In the genomic region with DNA sequence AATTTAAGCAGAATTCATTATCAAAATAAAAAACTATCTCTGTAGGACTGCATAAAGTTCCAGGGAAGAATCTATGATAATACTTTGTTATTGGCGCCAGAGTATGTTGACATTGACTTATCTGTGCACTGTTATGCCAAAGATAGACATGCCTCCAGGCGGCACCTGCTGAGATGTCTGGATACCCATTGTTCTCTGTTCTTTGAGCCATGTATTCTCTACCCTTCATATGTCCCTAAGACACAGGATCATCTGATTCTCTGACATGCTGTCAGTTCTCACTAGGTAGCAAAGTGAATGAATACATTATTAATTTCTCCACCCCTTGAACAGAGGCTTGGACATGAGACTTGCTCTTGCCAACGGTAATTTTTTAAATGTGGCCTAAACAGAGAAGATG, we compare ENCODE assay signal across 26 cellular contexts.
"Had no signal": no experiment of that assay in that cellular context is flagged by ENCODE, and none has a peak within 500 bp of the region (broad histone marks: within the 10 kb centered on the region; RNA-seq: fewer than 3 reads in every experiment).

No MANE protein-coding gene starts in this region.

- H3K4me3 ChIP-seq: adrenal gland, body of pancreas, esophagus squamous epithelium, gastroesophageal sphincter had no signal

- ATAC-seq: activated CD4-positive, alpha-beta T cell treated with anti-CD3 and anti-CD28 coated beads for 36 hours; activated CD8-positive, alpha-beta memory T cell treated with anti-CD3 and anti-CD28 coated beads, Interleukin-2, amount 10 ng/mL, durations not matched to agents 7 days and 5 days; activated CD8-positive, alpha-beta T cell treated with anti-CD3 and anti-CD28 coated beads, Interleukin-2, amount 10 ng/mL, durations not matched to agents 7 days and 5 days; activated naive CD8-positive, alpha-beta T cell treated with anti-CD3 and anti-CD28 coated beads, Interleukin-2, amount 50 U/mL, for 24 hours; body of pancreas; gastroesophageal sphincter had no signal

- H3K27ac ChIP-seq: adrenal gland, body of pancreas, epithelial cell of prostate, esophagus squamous epithelium, gastroesophageal sphincter had no signal

- DNase-seq: activated CD4-positive, alpha-beta memory T cell treated with anti-CD3 and anti-CD28 coated beads for 36 hours; activated CD4-positive, alpha-beta T cell treated with anti-CD3 and anti-CD28 coated beads for 36 hours; activated CD4-positive, alpha-beta T cell treated with anti-CD3 and anti-CD28 coated beads, Interleukin-2, amount 10 ng/mL, durations not matched to agents 24 days and 14 days; activated CD4-positive, CD25-positive, alpha-beta regulatory T cell; activated CD4-positive, CD25-positive, alpha-beta regulatory T cell treated with anti-CD3 and anti-CD28 coated beads, Interleukin-2, amount 50 U/mL, for 72 hours; activated CD8-positive, alpha-beta memory T cell treated with anti-CD3 and anti-CD28 coated beads, Interleukin-2, amount 10 ng/mL, durations not matched to agents 7 days and 5 days; activated CD8-positive, alpha-beta memory T cell treated with anti-CD3 and anti-CD28 coated beads, Interleukin-2, amount 50 U/mL, for 4 hours; activated CD8-positive, alpha-beta T cell treated with anti-CD3 and anti-CD28 coated beads, Interleukin-2, amount 10 ng/mL, durations not matched to agents 7 days and 5 days; activated effector memory CD4-positive, alpha-beta T cell treated with anti-CD3 and anti-CD28 coated beads, Interleukin-2, amount 50 U/mL, for 16 hours; activated naive CD4-positive, alpha-beta T cell treated with anti-CD3 and anti-CD28 coated beads for 36 hours; activated naive CD8-positive, alpha-beta T cell treated with anti-CD3 and anti-CD28 coated beads for 36 hours; activated naive CD8-positive, alpha-beta T cell treated with anti-CD3 and anti-CD28 coated beads, Interleukin-2, amount 50 U/mL, for 24 hours; activated T-cell treated with anti-CD3 and anti-CD28 coated beads, Interleukin-2, amount 50 U/mL, for 1 hour; activated T-cell treated with anti-CD3 and anti-CD28 coated beads, Interleukin-2, amount 50 U/mL, for 48 hours; adrenal gland; amygdala; aorta; body of pancreas; caudate nucleus; effector CD8-positive, alpha-beta T cell; esophagus squamous epithelium; foreskin melanocyte; head of caudate nucleus; T-helper 2 cell had no signal
